Comparison of ENCODE assay signal across 11 cellular contexts in the genomic region with DNA sequence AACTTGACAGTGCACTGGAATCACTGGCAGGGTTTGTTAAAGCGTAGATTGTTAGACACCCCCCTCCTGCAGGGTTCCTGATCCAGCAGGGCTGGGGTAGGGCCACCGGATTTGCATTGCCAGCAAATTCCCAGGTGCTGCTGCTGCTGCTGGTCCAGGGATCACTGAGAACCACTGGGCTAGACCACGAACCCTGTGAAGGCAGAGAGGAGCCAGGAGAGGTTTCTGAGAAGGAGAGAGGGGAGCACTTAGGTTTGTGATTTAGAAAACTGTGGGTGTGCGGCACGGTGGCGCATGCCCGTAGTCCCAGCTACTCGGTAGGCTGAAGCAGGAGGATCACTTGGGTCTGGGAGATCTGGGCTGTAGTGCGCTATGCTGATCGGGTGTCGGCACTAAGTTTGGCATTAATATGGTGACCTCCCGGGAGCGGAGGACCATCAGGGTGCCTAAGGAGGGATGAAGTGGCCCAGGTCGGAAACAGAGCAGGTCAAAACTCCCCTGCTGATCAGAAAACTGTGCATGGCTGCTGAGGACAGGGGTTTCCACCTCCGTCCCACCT. TPM values are rescaled to one million over a fixed set of nuclear protein-coding genes. Genes with fewer than 3 reads are reported as not detected.
DNase-seq lines count a peak whose midpoint lies in the region; ATAC-seq and TF ChIP-seq lines count a peak whose summit lies in the region.
"Had no signal": no experiment of that assay in that cellular context is flagged by ENCODE, and none has a peak within 500 bp of the region (broad histone marks: within the 10 kb centered on the region; RNA-seq: fewer than 3 reads in every experiment).

No MANE protein-coding gene starts in this region.

- peak overlapping the region; percentile 99 for H3K27ac Mint-ChIP-seq in activated CD4-positive, alpha-beta T cell treated with anti-CD3 and anti-CD28 coated beads, Interleukin-2, amount 10 ng/mL, durations not matched to agents 24 days and 14 days
- H3K27ac Mint-ChIP-seq in activated naive CD8-positive, alpha-beta T cell treated with anti-CD3 and anti-CD28 coated beads for 36 hours = peak overlapping the region; percentile 94
- H3K27ac Mint-ChIP-seq in stimulated activated effector memory CD8-positive, alpha-beta T cell treated with anti-CD3 and anti-CD28 coated beads, Interleukin-12 subunit alpha, Interleukin-12 subunit beta, amount 100 ng/mL, for 72 hours = peak overlapping the region; percentile 93

- H3K4me3 Mint-ChIP-seq in activated CD4-positive, alpha-beta T cell treated with anti-CD3 and anti-CD28 coated beads, Interleukin-2, amount 10 ng/mL, durations not matched to agents 24 days and 14 days = peak overlapping the region; percentile 92
- H3K4me3 Mint-ChIP-seq in activated naive CD8-positive, alpha-beta T cell treated with anti-CD3 and anti-CD28 coated beads for 36 hours = peak overlapping the region; percentile 58
- H3K4me3 Mint-ChIP-seq in stimulated activated effector memory CD8-positive, alpha-beta T cell treated with anti-CD3 and anti-CD28 coated beads, Interleukin-12 subunit alpha, Interleukin-12 subunit beta, amount 100 ng/mL, for 72 hours = peak overlapping the region; percentile 82

- H3K4me1 Mint-ChIP-seq in activated CD4-positive, alpha-beta T cell treated with anti-CD3 and anti-CD28 coated beads, Interleukin-2, amount 10 ng/mL, durations not matched to agents 24 days and 14 days = peaks cover 75% of the 10 kb centered on the region
- peaks cover 72% of the 10 kb centered on the region for H3K4me1 Mint-ChIP-seq in activated naive CD8-positive, alpha-beta T cell treated with anti-CD3 and anti-CD28 coated beads for 36 hours
- H3K4me1 Mint-ChIP-seq in stimulated activated effector memory CD8-positive, alpha-beta T cell treated with anti-CD3 and anti-CD28 coated beads, Interleukin-12 subunit alpha, Interleukin-12 subunit beta, amount 100 ng/mL, for 72 hours = peaks cover 98% of the 10 kb centered on the region

- ATAC-seq in HG03439 (IDR thresholded peaks at IDR 0.05; ENCODE audit: unreplicated experiment) (peak; percentile 5), GM21825 (IDR thresholded peaks at IDR 0.05; ENCODE audit: unreplicated experiment) (no peak)
- peak; percentile 29 for ATAC-seq in stimulated activated effector memory CD8-positive, alpha-beta T cell treated with anti-CD3 and anti-CD28 coated beads, Interleukin-12 subunit alpha, Interleukin-12 subunit beta, amount 100 ng/mL, for 72 hours
- ATAC-seq: Right ventricle myocardium inferior had no signal

- no peak overlapping the region for H3K4me3 ChIP-seq in esophagus muscularis mucosa

- 88% methylated on average over 14 of the region's 15 CpGs for WGBS in esophagus muscularis mucosa

- no peaks in the 10 kb centered on the region for H3K9me3 Mint-ChIP-seq in activated CD4-positive, alpha-beta T cell treated with anti-CD3 and anti-CD28 coated beads, Interleukin-2, amount 10 ng/mL, durations not matched to agents 24 days and 14 days
- H3K9me3 Mint-ChIP-seq in activated naive CD8-positive, alpha-beta T cell treated with anti-CD3 and anti-CD28 coated beads for 36 hours = no peaks in the 10 kb centered on the region
- H3K9me3 Mint-ChIP-seq in stimulated activated effector memory CD8-positive, alpha-beta T cell treated with anti-CD3 and anti-CD28 coated beads, Interleukin-12 subunit alpha, Interleukin-12 subunit beta, amount 100 ng/mL, for 72 hours = no peaks in the 10 kb centered on the region

- no peak for TF ChIP-seq CTCF in esophagus muscularis mucosa (IDR thresholded peaks at IDR 0.05)

- DNase-seq in activated CD4-positive, alpha-beta T cell treated with anti-CD3 and anti-CD28 coated beads, Interleukin-2, amount 10 ng/mL, durations not matched to agents 24 days and 14 days = no peak
- DNase-seq in activated CD4-positive, alpha-beta T cell treated with anti-CD3 and anti-CD28 coated beads, Interleukin-2, amount 50 U/mL, for 1 hour = no peak
- no peak for DNase-seq in activated naive CD8-positive, alpha-beta T cell treated with anti-CD3 and anti-CD28 coated beads for 36 hours
- DNase-seq in stimulated activated effector memory CD8-positive, alpha-beta T cell treated with anti-CD3 and anti-CD28 coated beads, Interleukin-12 subunit alpha, Interleukin-12 subunit beta, amount 100 ng/mL, for 72 hours (ENCODE audit: low spot score in 2 of 2) = no peak
- DNase-seq in esophagus muscularis mucosa (ENCODE audit: extremely low spot score) = no peak
- DNase-seq in AG08396 (ENCODE audit: low spot score) = no peak
- DNase-seq: cerebellar nuclear complex, NCI-H1105 had no signal

- peaks cover 5 to 34% (median 16%) of the 10 kb centered on the region in 4 donors for H3K4me1 ChIP-seq in esophagus muscularis mucosa

- intact Hi-C loops in activated CD4-positive, alpha-beta T cell treated with anti-CD3 and anti-CD28 coated beads, Interleukin-2, amount 10 ng/mL, durations not matched to agents 24 days and 14 days (cut with micrococcal nuclease) = loop anchor here (1.0 to 5.0 kb wide), 9 partner anchors 9 to 148 kb away; partner anchors contain the start of genes ACTR5 and PPP1R16B
- intact Hi-C loops in esophagus muscularis mucosa (cut with DNase I) = no loop called here

- H3K27me3 ChIP-seq in esophagus muscularis mucosa = peaks cover 0 to 63% (median 0%) of the 10 kb centered on the region in 4 donors

- no peak for TF ChIP-seq EP300 in esophagus muscularis mucosa (IDR thresholded peaks at IDR 0.05)

- H3K36me3 Mint-ChIP-seq in activated CD4-positive, alpha-beta T cell treated with anti-CD3 and anti-CD28 coated beads, Interleukin-2, amount 10 ng/mL, durations not matched to agents 24 days and 14 days (ENCODE audit: low read depth) = peaks cover 46% of the 10 kb centered on the region
- peaks cover 28% of the 10 kb centered on the region for H3K36me3 Mint-ChIP-seq in activated naive CD8-positive, alpha-beta T cell treated with anti-CD3 and anti-CD28 coated beads for 36 hours
- H3K36me3 Mint-ChIP-seq in stimulated activated effector memory CD8-positive, alpha-beta T cell treated with anti-CD3 and anti-CD28 coated beads, Interleukin-12 subunit alpha, Interleukin-12 subunit beta, amount 100 ng/mL, for 72 hours = peaks cover 88% of the 10 kb centered on the region

- TF ChIP-seq POLR2A in esophagus muscularis mucosa (IDR thresholded peaks at IDR 0.05; ENCODE audit: low read depth) = no peak

- H3K36me3 ChIP-seq in esophagus muscularis mucosa = no peaks in the 10 kb centered on the region

- H3K27ac ChIP-seq in esophagus muscularis mucosa (replicated peaks in 1 of 4) = no peak overlapping the region

- peaks cover 2% of the 10 kb centered on the region for H3K27me3 Mint-ChIP-seq in activated CD4-positive, alpha-beta T cell treated with anti-CD3 and anti-CD28 coated beads, Interleukin-2, amount 10 ng/mL, durations not matched to agents 24 days and 14 days
- H3K27me3 Mint-ChIP-seq in activated naive CD8-positive, alpha-beta T cell treated with anti-CD3 and anti-CD28 coated beads for 36 hours = no peaks in the 10 kb centered on the region

- peaks cover 0 to 5% (median 0%) of the 10 kb centered on the region in 4 donors for H3K9me3 ChIP-seq in esophagus muscularis mucosa

RNA-seq across cellular contexts. Expression of gene FAM83D, which starts 53.6 kb away (rescaled TPM):
- 12.9 and 13.7 TPM in 2 replicates for total RNA-seq in activated CD4-positive, alpha-beta T cell treated with anti-CD3 and anti-CD28 coated beads, Interleukin-2, amount 10 ng/mL, durations not matched to agents 24 days and 14 days
- 10 to 100 TPM; 11.8 to 14.2 TPM for total RNA-seq in activated naive CD8-positive, alpha-beta T cell treated with anti-CD3 and anti-CD28 coated beads for 36 hours
- total RNA-seq in esophagus muscularis mucosa = 100 to 1,000 TPM in 3 of 4 donors, 10 to 100 TPM in 1; 93.9 to 311 (median 211) TPM
